Comparison of ENCODE assay signal across 8 cellular contexts in the genomic region with DNA sequence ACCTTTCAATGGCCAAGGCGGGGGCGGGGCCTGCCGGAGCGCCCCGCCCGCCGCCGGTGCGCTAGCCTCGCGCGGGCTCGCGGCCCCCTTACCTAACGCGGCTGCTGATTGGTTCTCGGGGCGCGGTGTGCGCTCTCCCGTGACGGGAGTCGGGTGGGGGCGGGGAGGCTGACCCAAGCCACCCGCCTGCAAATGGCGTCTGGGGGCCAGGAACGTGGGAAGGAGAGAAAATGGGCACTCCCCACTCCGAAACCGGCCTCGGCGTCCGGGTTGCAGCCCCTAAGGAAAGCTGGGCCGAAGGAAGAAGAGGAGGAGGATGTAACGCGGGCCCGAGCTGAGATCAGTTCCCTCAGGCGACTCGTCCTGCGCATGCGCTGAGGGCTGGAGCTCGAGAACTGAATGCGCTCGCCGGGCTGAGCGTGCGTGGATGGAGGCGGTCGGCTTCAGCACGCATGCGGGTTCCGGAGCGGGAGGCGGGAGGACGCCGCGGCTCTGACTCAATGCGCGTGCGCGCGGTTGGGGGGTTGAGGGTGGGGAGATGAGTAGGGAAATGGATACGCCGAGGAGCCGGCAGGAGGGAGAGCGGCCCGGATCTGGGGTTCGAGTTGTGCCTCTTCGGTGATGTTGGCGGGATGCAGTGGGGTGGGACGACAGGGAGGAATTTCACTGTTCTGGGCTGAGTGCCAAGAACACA. TPM values are rescaled to one million over a fixed set of nuclear protein-coding genes. Genes with fewer than 3 reads are reported as not detected.
DNase-seq lines count a peak whose midpoint lies in the region; ATAC-seq and TF ChIP-seq lines count a peak whose summit lies in the region.

A gene with protein sequence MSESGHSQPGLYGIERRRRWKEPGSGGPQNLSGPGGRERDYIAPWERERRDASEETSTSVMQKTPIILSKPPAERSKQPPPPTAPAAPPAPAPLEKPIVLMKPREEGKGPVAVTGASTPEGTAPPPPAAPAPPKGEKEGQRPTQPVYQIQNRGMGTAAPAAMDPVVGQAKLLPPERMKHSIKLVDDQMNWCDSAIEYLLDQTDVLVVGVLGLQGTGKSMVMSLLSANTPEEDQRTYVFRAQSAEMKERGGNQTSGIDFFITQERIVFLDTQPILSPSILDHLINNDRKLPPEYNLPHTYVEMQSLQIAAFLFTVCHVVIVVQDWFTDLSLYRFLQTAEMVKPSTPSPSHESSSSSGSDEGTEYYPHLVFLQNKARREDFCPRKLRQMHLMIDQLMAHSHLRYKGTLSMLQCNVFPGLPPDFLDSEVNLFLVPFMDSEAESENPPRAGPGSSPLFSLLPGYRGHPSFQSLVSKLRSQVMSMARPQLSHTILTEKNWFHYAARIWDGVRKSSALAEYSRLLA (minus strand): TSS at position 401 of the 694 bp plus-strand sequence. CDS start 4,221 bp downstream, outside the sequence.

- DNase-seq in DMS53 (lab: John Stamatoyannopoulos, UW): peak; percentile 99
- peak; percentile 100 for DNase-seq in KG1 (lab: John Stamatoyannopoulos, UW)
- DNase-seq in activated T-cell treated with anti-CD3 and anti-CD28 coated beads, Interleukin-2, amount 50 U/mL, for 24 hours: peak; percentile 98
- peak; percentile 99 for DNase-seq in stimulated activated CD8-positive, alpha-beta memory T cell treated with anti-CD3 and anti-CD28 coated beads, Interleukin-4, amount 100 ng/mL, for 48 hours

- peak within 1 kb of the TSS; percentile 99 for H3K4me3 Mint-ChIP-seq in activated T-cell treated with anti-CD3 and anti-CD28 coated beads, Interleukin-2, amount 50 U/mL, for 24 hours

- H3K9me3 ChIP-seq in esophagus (ENCODE audit: control insufficient read depth in 2 of 2, insufficient read depth in 1 of 2, low read depth in 1 of 2, low read length in 1 of 2) (no peaks in the 10 kb centered on the region), mucosa of stomach (ENCODE audit: control insufficient read depth, low read length) (no peaks in the 10 kb centered on the region)

- no peaks in the 10 kb centered on the region for H3K4me1 ChIP-seq in esophagus (ENCODE audit: control insufficient read depth in 2 of 2, insufficient read depth in 2 of 2, low read length in 1 of 2)
- peaks cover 52% of the 10 kb centered on the region for H3K4me1 ChIP-seq in mucosa of stomach (ENCODE audit: control insufficient read depth, insufficient read depth, low read length)

- peaks cover 76% of the 10 kb centered on the region for H3K4me1 Mint-ChIP-seq in activated T-cell treated with anti-CD3 and anti-CD28 coated beads, Interleukin-2, amount 50 U/mL, for 24 hours (ENCODE audit: low read depth)

- H3K4me3 ChIP-seq in esophagus (ENCODE audit: low read depth in 1 of 2, low read length in 2 of 2): peak within 1 kb of the TSS; percentile 59 to 66
- peak within 1 kb of the TSS; percentile 79 for H3K4me3 ChIP-seq in mucosa of stomach (ENCODE audit: low read length)

- H3K27me3 ChIP-seq in esophagus (ENCODE audit: control insufficient read depth in 1 of 2, insufficient read depth in 2 of 2, low read length in 2 of 2): no peaks in the 10 kb centered on the region
- H3K27me3 ChIP-seq in mucosa of stomach (ENCODE audit: control insufficient read depth, insufficient read depth, low read length): no peaks in the 10 kb centered on the region

- H3K27me3 Mint-ChIP-seq in activated T-cell treated with anti-CD3 and anti-CD28 coated beads, Interleukin-2, amount 50 U/mL, for 24 hours: no peaks in the 10 kb centered on the region

- peaks cover 74% of the 10 kb centered on the region for H3K36me3 Mint-ChIP-seq in activated T-cell treated with anti-CD3 and anti-CD28 coated beads, Interleukin-2, amount 50 U/mL, for 24 hours (ENCODE audit: low read depth)

- peak within 1 kb of the TSS; percentile 97 to 100 for H3K27ac ChIP-seq in esophagus (ENCODE audit: low read depth in 2 of 2, low read length in 1 of 2)

- peak within 1 kb of the TSS; percentile 91 for H3K9ac ChIP-seq in mucosa of stomach (ENCODE audit: low read length)

- 0% methylated on average over 70 of the region's 70 CpGs for WGBS in esophagus, 2 donors

- H3K36me3 ChIP-seq in esophagus (ENCODE audit: control insufficient read depth in 2 of 2, insufficient read depth in 2 of 2, low read length in 1 of 2): peaks cover 0 to 3% of the 10 kb centered on the region in 2 donors
- H3K36me3 ChIP-seq in mucosa of stomach (ENCODE audit: control insufficient read depth, insufficient read depth, low read length): no peaks in the 10 kb centered on the region

- peak; percentile 54 for ATAC-seq in GM21723 (IDR thresholded peaks at IDR 0.05; ENCODE audit: unreplicated experiment)

- peak within 1 kb of the TSS; percentile 100 for H3K27ac Mint-ChIP-seq in activated T-cell treated with anti-CD3 and anti-CD28 coated beads, Interleukin-2, amount 50 U/mL, for 24 hours

- peaks cover 2% of the 10 kb centered on the region for H3K9me3 Mint-ChIP-seq in activated T-cell treated with anti-CD3 and anti-CD28 coated beads, Interleukin-2, amount 50 U/mL, for 24 hours

TF ChIP-seq in PFSK-1, 5 proteins besides CTCF, POLR2A, EP300 and RAD21:
- TF ChIP-seq FOXP2 (optimal IDR thresholded peaks at IDR 0.05; ENCODE audit: borderline replicate concordance, extremely low read depth, extremely low read length, insufficient read depth) (peak; percentile 43), TAF1 (IDR thresholded peaks at IDR 0.05; ENCODE audit: borderline replicate concordance, insufficient read depth, low read length) (no peak), POLR2AphosphoS5 (IDR thresholded peaks at IDR 0.05; ENCODE audit: low read depth, low read length) (peak; percentile 64; the same call in 1 of the 2 replicates)
- TF ChIP-seq, protein P1, sequence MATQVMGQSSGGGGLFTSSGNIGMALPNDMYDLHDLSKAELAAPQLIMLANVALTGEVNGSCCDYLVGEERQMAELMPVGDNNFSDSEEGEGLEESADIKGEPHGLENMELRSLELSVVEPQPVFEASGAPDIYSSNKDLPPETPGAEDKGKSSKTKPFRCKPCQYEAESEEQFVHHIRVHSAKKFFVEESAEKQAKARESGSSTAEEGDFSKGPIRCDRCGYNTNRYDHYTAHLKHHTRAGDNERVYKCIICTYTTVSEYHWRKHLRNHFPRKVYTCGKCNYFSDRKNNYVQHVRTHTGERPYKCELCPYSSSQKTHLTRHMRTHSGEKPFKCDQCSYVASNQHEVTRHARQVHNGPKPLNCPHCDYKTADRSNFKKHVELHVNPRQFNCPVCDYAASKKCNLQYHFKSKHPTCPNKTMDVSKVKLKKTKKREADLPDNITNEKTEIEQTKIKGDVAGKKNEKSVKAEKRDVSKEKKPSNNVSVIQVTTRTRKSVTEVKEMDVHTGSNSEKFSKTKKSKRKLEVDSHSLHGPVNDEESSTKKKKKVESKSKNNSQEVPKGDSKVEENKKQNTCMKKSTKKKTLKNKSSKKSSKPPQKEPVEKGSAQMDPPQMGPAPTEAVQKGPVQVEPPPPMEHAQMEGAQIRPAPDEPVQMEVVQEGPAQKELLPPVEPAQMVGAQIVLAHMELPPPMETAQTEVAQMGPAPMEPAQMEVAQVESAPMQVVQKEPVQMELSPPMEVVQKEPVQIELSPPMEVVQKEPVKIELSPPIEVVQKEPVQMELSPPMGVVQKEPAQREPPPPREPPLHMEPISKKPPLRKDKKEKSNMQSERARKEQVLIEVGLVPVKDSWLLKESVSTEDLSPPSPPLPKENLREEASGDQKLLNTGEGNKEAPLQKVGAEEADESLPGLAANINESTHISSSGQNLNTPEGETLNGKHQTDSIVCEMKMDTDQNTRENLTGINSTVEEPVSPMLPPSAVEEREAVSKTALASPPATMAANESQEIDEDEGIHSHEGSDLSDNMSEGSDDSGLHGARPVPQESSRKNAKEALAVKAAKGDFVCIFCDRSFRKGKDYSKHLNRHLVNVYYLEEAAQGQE (IDR thresholded peaks at IDR 0.05; ENCODE audit: insufficient read depth in 1 of 2, low read depth in 2 of 2, low read length in 2 of 2): no peak; a peak in 1 of 4 replicates

RNA-seq across cellular contexts. Expression of the gene that starts here (rescaled TPM):
- 59.3 TPM for polyA plus RNA-seq in PFSK-1 (2012; ENCODE audit: insufficient read length, low read depth)
- 10 to 100 TPM; 15.8 to 23.2 TPM for polyA plus RNA-seq in esophagus

Comparison
In these comparisons a context has a peak if more than half of its experiments do, and no peak if none do; other contexts are left out.
1. Peak in every context shown above with its lines: DNase-seq, ATAC-seq, H3K4me3 ChIP-seq and H3K27ac ChIP-seq.